18 cellular contexts compared by ENCODE assay signal in genomic region chr10:80322158-80322557, GRCh38. TPM values are rescaled to one million over a fixed set of nuclear protein-coding genes. Genes with fewer than 3 reads are reported as not detected.
DNase-seq lines count a peak whose midpoint lies in the region; ATAC-seq and TF ChIP-seq lines count a peak whose summit lies in the region.
"Had no signal": no experiment of that assay in that cellular context is flagged by ENCODE, and none has a peak within 500 bp of the region (broad histone marks: within the 10 kb centered on the region; RNA-seq: fewer than 3 reads in every experiment).

No MANE protein-coding gene starts in this region.

- no peaks in the 10 kb centered on the region for H4K20me1 ChIP-seq in mammary epithelial cell (ENCODE audit: insufficient read depth, low read length)
- H4K20me1 ChIP-seq: BLaER1 had no signal

- H3K27me3 Mint-ChIP-seq in MCF 10A (ENCODE audit: insufficient read depth, unreplicated experiment), result no peaks in the 10 kb centered on the region
- peaks cover 4 to 17% (median 6%) of the 10 kb centered on the region in 5 donors for H3K27me3 Mint-ChIP-seq in naive thymus-derived CD4-positive, alpha-beta T cell

- 50% methylated on average over 2 of the region's 2 CpGs for WGBS in mammary epithelial cell (ENCODE audit: low coverage, missing lambda C conversion rate)
- no CpG with 5 or more reads among the region's 2 CpGs for WGBS in mesendoderm (ENCODE audit: extremely low coverage, insufficient coverage, low lambda C conversion rate)

- peaks cover 5% of the 10 kb centered on the region for H3K4me1 Mint-ChIP-seq in MCF 10A (ENCODE audit: insufficient read depth, unreplicated experiment)
- H3K4me1 Mint-ChIP-seq in naive thymus-derived CD4-positive, alpha-beta T cell, result no peaks in the 10 kb centered on the region

- no peak overlapping the region for H4K8ac ChIP-seq in mesendoderm (ENCODE audit: low read depth, low read length)

- no peak overlapping the region for H3K4me3 ChIP-seq in mammary epithelial cell (replicated peaks in 1 of 3; ENCODE audit: insufficient read depth in 1 of 3, low read depth in 2 of 3, low read length in 3 of 3)
- no peak overlapping the region for H3K4me3 ChIP-seq in epithelial cell of esophagus (ENCODE audit: low read length)
- H3K4me3 ChIP-seq in mesendoderm (ENCODE audit: low read length), result no peak overlapping the region
- no peak overlapping the region for H3K4me3 ChIP-seq in naive thymus-derived CD4-positive, alpha-beta T cell (ENCODE audit: low read length)
- H3K4me3 ChIP-seq: BLaER1 had no signal

- H3K9ac ChIP-seq in mammary epithelial cell (ENCODE audit: insufficient read depth, low read length), result no peak overlapping the region
- no peak overlapping the region for H3K9ac ChIP-seq in mesendoderm (ENCODE audit: low read length)
- H3K9ac ChIP-seq: BLaER1 had no signal

- no peak overlapping the region for H4K5ac ChIP-seq in mesendoderm (ENCODE audit: low read length)

- in situ Hi-C loops in mammary epithelial cell (cut with MboI; ENCODE audit: low sequenced_read_pairs in 2 of 2), result no loop called here

- dilution Hi-C loops in mammary epithelial cell (cut with HindIII; ENCODE audit: low sequenced_read_pairs), result no loop called here

- DNase-seq in MCF 10A (ENCODE audit: unreplicated experiment) (peak; percentile 53), mammary epithelial cell (no peak), epithelial cell of esophagus (ENCODE audit: low read depth) (peak; percentile 24), mesendoderm (peak; percentile 66), NCI-H526 treated with DMSO at 0.1 percent for 48 hours (lab: John Stamatoyannopoulos, UW) (no peak), MV-4-11 (lab: John Stamatoyannopoulos, UW) (no peak)
- DNase-seq in naive thymus-derived CD4-positive, alpha-beta T cell, result no peak
- DNase-seq: 8988T; Calu3; CD8-positive, alpha-beta T cell; DMS79 treated with DMSO at 0.1 percent for 48 hours; GF-D8; GOT3; H9 had no signal

- H3K79me2 ChIP-seq in mammary epithelial cell (ENCODE audit: insufficient read depth, low read length) (no peaks in the 10 kb centered on the region), mesendoderm (ENCODE audit: control insufficient read depth, insufficient read depth, low read length) (no peaks in the 10 kb centered on the region)

- peaks cover 2% of the 10 kb centered on the region for H3K27me3 ChIP-seq in mammary epithelial cell (ENCODE audit: insufficient read depth, low read length)
- H3K27me3 ChIP-seq in mesendoderm (ENCODE audit: insufficient read depth, low read length, poor library complexity), result no peaks in the 10 kb centered on the region
- H3K27me3 ChIP-seq in naive thymus-derived CD4-positive, alpha-beta T cell (ENCODE audit: control insufficient read depth in 2 of 2, insufficient read depth in 2 of 2, low read length in 2 of 2), result no peaks in the 10 kb centered on the region
- H3K27me3 ChIP-seq: BLaER1 had no signal

- H3K79me1 ChIP-seq in mesendoderm (ENCODE audit: low read length), result no peaks in the 10 kb centered on the region

- H2AFZ ChIP-seq in mammary epithelial cell (ENCODE audit: low read depth, low read length), result no peak overlapping the region

- POLR2A ChIA-PET in MCF 10A (lab: Yijun Ruan, JAX), result interaction anchor here (0.6 to 0.7 kb wide), 3 partner anchors 12 to 558 kb away, joined by 3 to 5 read pairs (median 3); no protein-coding TSS in a partner anchor
- POLR2A ChIA-PET in naive thymus-derived CD4-positive, alpha-beta T cell (lab: Charles Lee), result interaction anchor here (0.6 kb wide), 1 partner anchor 1571 kb away, joined by 4 read pairs; no protein-coding TSS in a partner anchor

- H3K27ac Mint-ChIP-seq in MCF 10A (ENCODE audit: low read depth, unreplicated experiment), result no peak overlapping the region
- no peak overlapping the region for H3K27ac Mint-ChIP-seq in naive thymus-derived CD4-positive, alpha-beta T cell
- H3K27ac Mint-ChIP-seq: CD8-positive, alpha-beta T cell; H9 had no signal

- no peaks in the 10 kb centered on the region for H3K9me3 ChIP-seq in mammary epithelial cell (replicated peaks; ENCODE audit: insufficient read depth, low read length)
- no peaks in the 10 kb centered on the region for H3K9me3 ChIP-seq in naive thymus-derived CD4-positive, alpha-beta T cell (ENCODE audit: control insufficient read depth in 2 of 3, low read length in 3 of 3)
- H3K9me3 ChIP-seq: BLaER1 had no signal

- H2BK5ac ChIP-seq in mesendoderm (ENCODE audit: low read length), result no peak overlapping the region

- H3K18ac ChIP-seq in mesendoderm (ENCODE audit: low read length), result no peak overlapping the region

- no peak overlapping the region for H2BK120ac ChIP-seq in mesendoderm (ENCODE audit: low read depth, low read length)

- H3K4ac ChIP-seq in mesendoderm (ENCODE audit: low read depth, low read length), result no peak overlapping the region

- ATAC-seq in naive thymus-derived CD4-positive, alpha-beta T cell, result no peak
- ATAC-seq: CD8-positive, alpha-beta T cell had no signal

- H3K4me1 ChIP-seq in mammary epithelial cell (ENCODE audit: insufficient read depth, low read length) (no peaks in the 10 kb centered on the region), mesendoderm (ENCODE audit: control insufficient read depth, low read depth, low read length) (no peaks in the 10 kb centered on the region)
- H3K4me1 ChIP-seq in naive thymus-derived CD4-positive, alpha-beta T cell (ENCODE audit: control insufficient read depth in 2 of 2, insufficient read depth in 2 of 2, low read length in 2 of 2), result no peaks in the 10 kb centered on the region

- no peak overlapping the region for H3K23ac ChIP-seq in mesendoderm (ENCODE audit: low read length)

- no peak overlapping the region for H3K4me2 ChIP-seq in mammary epithelial cell (ENCODE audit: insufficient read depth, low read depth, low read length)
- no peak overlapping the region for H3K4me2 ChIP-seq in mesendoderm (ENCODE audit: low read length)

- no peak overlapping the region for H3K4me3 Mint-ChIP-seq in MCF 10A (ENCODE audit: unreplicated experiment)
- no peak overlapping the region for H3K4me3 Mint-ChIP-seq in naive thymus-derived CD4-positive, alpha-beta T cell
- H3K4me3 Mint-ChIP-seq: CD8-positive, alpha-beta T cell; H9 had no signal

- H3K9me3 Mint-ChIP-seq in MCF 10A (ENCODE audit: unreplicated experiment), result no peaks in the 10 kb centered on the region
- H3K9me3 Mint-ChIP-seq in naive thymus-derived CD4-positive, alpha-beta T cell, result no peaks in the 10 kb centered on the region
- H3K9me3 Mint-ChIP-seq: CD8-positive, alpha-beta T cell; H9 had no signal

- CTCF ChIA-PET in MCF 10A (lab: Yijun Ruan, JAX) (interaction anchor here (0.5 kb wide), 1 partner anchor 63 kb away, joined by 3 read pairs; no protein-coding TSS in a partner anchor), mammary epithelial cell (lab: Charles Lee; ENCODE audit: low non-redundant PET) (no interaction called here)
- CTCF ChIA-PET in naive thymus-derived CD4-positive, alpha-beta T cell (lab: Charles Lee), result no interaction called here

- no peaks in the 10 kb centered on the region for H3K36me3 ChIP-seq in mammary epithelial cell (ENCODE audit: insufficient read depth, low read length)
- no peaks in the 10 kb centered on the region for H3K36me3 ChIP-seq in mesendoderm (ENCODE audit: control insufficient read depth, insufficient read depth, low read length)
- H3K36me3 ChIP-seq in naive thymus-derived CD4-positive, alpha-beta T cell (ENCODE audit: control insufficient read depth in 2 of 3, insufficient read depth in 3 of 3, low read length in 3 of 3), result no peaks in the 10 kb centered on the region
- H3K36me3 ChIP-seq: BLaER1 had no signal

- intact Hi-C loops in MCF 10A (cut with micrococcal nuclease), result no loop called here
- intact Hi-C loops in mammary epithelial cell (cut with micrococcal nuclease), result no loop called here
- intact Hi-C loops in naive thymus-derived CD4-positive, alpha-beta T cell (cut with micrococcal nuclease), result no loop called here

- H3K27ac ChIP-seq in mammary epithelial cell (ENCODE audit: insufficient read depth, low read depth, low read length), result no peak overlapping the region
- no peak overlapping the region for H3K27ac ChIP-seq in mesendoderm (ENCODE audit: low read depth, low read length)
- no peak overlapping the region for H3K27ac ChIP-seq in naive thymus-derived CD4-positive, alpha-beta T cell (ENCODE audit: low read depth, low read length)
- H3K27ac ChIP-seq: BLaER1 had no signal

- BruUV-seq in MCF 10A (replicated peaks; lab: Mats Ljungman, UMichigan) (no TSS peak), mammary epithelial cell (replicated peaks; lab: Mats Ljungman, UMichigan) (no TSS peak)

- H2AK5ac ChIP-seq in mesendoderm (ENCODE audit: low read length), result no peak overlapping the region

- no peak overlapping the region for H3K56ac ChIP-seq in mesendoderm (ENCODE audit: low read length)

- no peaks in the 10 kb centered on the region for H3K36me3 Mint-ChIP-seq in MCF 10A (ENCODE audit: insufficient read depth, unreplicated experiment)
- no peaks in the 10 kb centered on the region for H3K36me3 Mint-ChIP-seq in naive thymus-derived CD4-positive, alpha-beta T cell
- H3K36me3 Mint-ChIP-seq: CD8-positive, alpha-beta T cell had no signal

- TF ChIP-seq CTCF in MCF 10A (IDR thresholded peaks at IDR 0.05; ENCODE audit: unreplicated experiment), result no peak
- no peak for TF ChIP-seq CTCF in mammary epithelial cell (conservative IDR thresholded peaks at IDR 0.05 in 1 of 2, IDR thresholded peaks at IDR 0.05 in 1 of 2; ENCODE audit: extremely low read depth in 1 of 2, insufficient read depth in 1 of 2, low read depth in 1 of 2, low read length in 2 of 2)
- TF ChIP-seq CTCF in epithelial cell of esophagus (IDR thresholded peaks at IDR 0.05; ENCODE audit: insufficient read depth, low read depth, low read length, missing control alignments), result no peak

- no peak overlapping the region for H2BK15ac ChIP-seq in mesendoderm (replicated peaks; ENCODE audit: low read depth)

RNA-seq across cellular contexts. Expression of gene MAT1A, which starts 32.7 kb away (rescaled TPM):
- total RNA-seq in MCF 10A (2022) (0.26 TPM in 1 of 2 replicates, not detected in the other), mammary epithelial cell (1 to 10 TPM in 1 of 2 donors, not detected in 1; 1.3 TPM)
- 0.16 TPM for polyA plus RNA-seq in mammary epithelial cell
- polyA minus RNA-seq in mammary epithelial cell, result not detected
- polyA plus RNA-seq in mesendoderm (2013, experiment 1 of 2), result 0.60 TPM
- 0.76 TPM for polyA plus RNA-seq in mesendoderm (2013, experiment 2 of 2)
- total RNA-seq in naive thymus-derived CD4-positive, alpha-beta T cell, result not detected
- polyA plus RNA-seq in naive thymus-derived CD4-positive, alpha-beta T cell, result not detected
- total RNA-seq: A673; Calu3; CD8-positive, alpha-beta T cell had no signal
- polyA plus RNA-seq: AG04450 had no signal

RNA-seq across cellular contexts. Expression of gene DYDC1, which starts 34.4 kb away (rescaled TPM):
- total RNA-seq in MCF 10A (2022) (not detected in 2 replicates), mammary epithelial cell (not detected)
- polyA plus RNA-seq in mammary epithelial cell, result not detected
- not detected for polyA minus RNA-seq in mammary epithelial cell
- polyA plus RNA-seq in mesendoderm (2013, experiment 1 of 2), result 0.59 TPM
- 0.49 TPM for polyA plus RNA-seq in mesendoderm (2013, experiment 2 of 2)
- total RNA-seq in naive thymus-derived CD4-positive, alpha-beta T cell, result not detected
- polyA plus RNA-seq in naive thymus-derived CD4-positive, alpha-beta T cell, result not detected
- total RNA-seq: A673; Calu3; CD8-positive, alpha-beta T cell; H9; HT-29 had no signal
- polyA plus RNA-seq: AG04450 had no signal

RNA-seq across cellular contexts. Expression of gene DYDC2, which starts 34.4 kb away (rescaled TPM):
- not detected in 2 replicates for total RNA-seq in MCF 10A (2022)
- under 1 TPM in 1 of 2 donors, not detected in 1; 0.54 TPM for total RNA-seq in mammary epithelial cell
- polyA plus RNA-seq in mammary epithelial cell, result not detected
- polyA minus RNA-seq in mammary epithelial cell, result not detected
- 2.5 TPM for polyA plus RNA-seq in mesendoderm (2013, experiment 1 of 2)
- 2.3 TPM for polyA plus RNA-seq in mesendoderm (2013, experiment 2 of 2)
- not detected for total RNA-seq in naive thymus-derived CD4-positive, alpha-beta T cell
- polyA plus RNA-seq in naive thymus-derived CD4-positive, alpha-beta T cell, result not detected
- total RNA-seq: A673; Calu3; CD8-positive, alpha-beta T cell; HT-29 had no signal
- polyA plus RNA-seq: AG04450 had no signal

Comparison
In these comparisons a context has a peak if more than half of its experiments do, and no peak if none do; other contexts are left out.
1. DNase-seq: peak in MCF 10A (single experiment), epithelial cell of esophagus (single experiment) and mesendoderm (single experiment); none in mammary epithelial cell (single experiment), NCI-H526 treated with DMSO at 0.1 percent for 48 hours (single experiment), MV-4-11 (single experiment) and naive thymus-derived CD4-positive, alpha-beta T cell (0 of 9).